ENCODE assay signal across 10 cellular contexts in genomic region chr9:84711936-84712335, GRCh38. TPM values are rescaled to one million over a fixed set of nuclear protein-coding genes. Genes with fewer than 3 reads are reported as not detected.
DNase-seq lines count a peak whose midpoint lies in the region; ATAC-seq and TF ChIP-seq lines count a peak whose summit lies in the region.
"Had no signal": no experiment of that assay in that cellular context is flagged by ENCODE, and none has a peak within 500 bp of the region (broad histone marks: within the 10 kb centered on the region; RNA-seq: fewer than 3 reads in every experiment).

No MANE protein-coding gene starts in this region.

- TF ChIP-seq CTCF in brain (conservative IDR thresholded peaks at IDR 0.05) (no peak), vagina (IDR thresholded peaks at IDR 0.05) (no peak), sigmoid colon (IDR thresholded peaks at IDR 0.05) (no peak)

- peak overlapping the region; percentile 39 to 97 (median 84) for H3K27ac Mint-ChIP-seq in brain

- H3K27me3 Mint-ChIP-seq in brain, result no peaks in the 10 kb centered on the region

- H3K4me1 ChIP-seq in vagina, result no peaks in the 10 kb centered on the region
- no peaks in the 10 kb centered on the region for H3K4me1 ChIP-seq in sigmoid colon

- H3K9me3 ChIP-seq in vagina (no peaks in the 10 kb centered on the region), sigmoid colon (no peaks in the 10 kb centered on the region)
- H3K9me3 ChIP-seq: lower lobe of right lung had no signal

- ATAC-seq in HG02981 (IDR thresholded peaks at IDR 0.05; ENCODE audit: unreplicated experiment), result no peak
- ATAC-seq: lower lobe of right lung had no signal

- TF ChIP-seq EP300 in sigmoid colon (IDR thresholded peaks at IDR 0.05), result no peak

- H3K36me3 Mint-ChIP-seq in brain, result peaks cover 69% of the 10 kb centered on the region

- H3K36me3 ChIP-seq in vagina (no peaks in the 10 kb centered on the region), sigmoid colon (no peaks in the 10 kb centered on the region)
- H3K36me3 ChIP-seq: lower lobe of right lung had no signal

- no peaks in the 10 kb centered on the region for H3K27me3 ChIP-seq in vagina
- peaks cover 0 to 8% (median 0%) of the 10 kb centered on the region in 3 donors for H3K27me3 ChIP-seq in sigmoid colon

- intact Hi-C loops in vagina (cut with DNase I) (no loop called here), sigmoid colon (cut with DNase I) (no loop called here)

- no peak for TF ChIP-seq POLR2A in vagina (IDR thresholded peaks at IDR 0.05)
- no peak for TF ChIP-seq POLR2A in sigmoid colon (IDR thresholded peaks at IDR 0.05)

- H3K4me3 ChIP-seq in vagina, result no peak overlapping the region
- no peak overlapping the region for H3K4me3 ChIP-seq in sigmoid colon
- H3K4me3 ChIP-seq: lower lobe of right lung had no signal

- H3K4me1 Mint-ChIP-seq in brain, result peaks cover 86% of the 10 kb centered on the region

- H3K27ac ChIP-seq in vagina (no peak overlapping the region), sigmoid colon (no peak overlapping the region)
- H3K27ac ChIP-seq: lower lobe of right lung had no signal

- 24 to 62% methylated on average over 6 of the region's 6 CpGs for WGBS in sigmoid colon, 2 donors

- peak overlapping the region in 4 of 5 experiments; percentile 7 to 34 (median 26) for H3K4me3 Mint-ChIP-seq in brain

- DNase-seq in GF-D8 (lab: John Stamatoyannopoulos, UW) (peak; percentile 48), NCI-H1105 (lab: John Stamatoyannopoulos, UW) (peak; percentile 83), myocyte (ENCODE audit: low read depth) (peak; percentile 17), mesenteric fat pad (ENCODE audit: low spot score) (no peak), vagina (ENCODE audit: extremely low spot score in 2 of 2) (no peak), sigmoid colon (no peak)
- DNase-seq: dermis blood vessel endothelial cell, lower lobe of right lung had no signal

- no peaks in the 10 kb centered on the region for H3K9me3 Mint-ChIP-seq in brain

RNA-seq across cellular contexts. Expression of gene NTRK2, which starts 42.4 kb away (rescaled TPM):
- polyA plus RNA-seq in brain (ENCODE audit: insufficient read depth, low read depth, low replicate concordance) (58.8 TPM), sigmoid colon (1 to 10 TPM in 1 of 3 donors, under 1 TPM in 2; 0.46 to 2.6 (median 0.60) TPM)
- total RNA-seq in myocyte (0.05 TPM in 1 of 2 replicates, not detected in the other), mesenteric fat pad (14.4 TPM), vagina (16.0 TPM), sigmoid colon (1 to 10 TPM; 1.4 to 3.0 (median 2.1) TPM)
- polyA plus RNA-seq in myocyte (2012), result 0.04 TPM

Comparison
In these comparisons a context has a peak if more than half of its experiments do, and no peak if none do; other contexts are left out.
1. DNase-seq: peak in GF-D8 (single experiment), NCI-H1105 (single experiment) and myocyte (single experiment); none in mesenteric fat pad (single experiment), vagina (0 of 2) and sigmoid colon (single experiment).